ENCODE assay signal across 1 cellular context in the genomic region with DNA sequence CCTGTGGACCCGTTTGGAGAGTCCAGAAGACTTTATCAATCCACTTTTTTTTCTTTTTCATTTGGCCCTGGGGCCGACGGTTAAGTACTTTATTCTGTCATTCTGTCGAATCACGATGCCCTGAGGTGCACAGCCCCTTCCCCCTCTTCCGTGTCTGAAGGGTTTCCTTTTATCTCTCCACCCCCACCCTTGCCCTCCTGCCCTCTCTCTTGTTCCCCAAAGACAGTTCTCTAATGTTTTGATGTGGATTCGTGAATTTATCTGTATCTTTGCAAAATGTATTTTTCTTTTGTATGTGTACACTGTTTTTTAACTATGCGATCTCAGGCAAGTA.
TF ChIP-seq lines count a peak whose summit lies in the region.

No MANE protein-coding gene starts in this region.

TF ChIP-seq in HepG2, 621 proteins besides CTCF, POLR2A, EP300 and RAD21:
- TF ChIP-seq, protein P1, sequence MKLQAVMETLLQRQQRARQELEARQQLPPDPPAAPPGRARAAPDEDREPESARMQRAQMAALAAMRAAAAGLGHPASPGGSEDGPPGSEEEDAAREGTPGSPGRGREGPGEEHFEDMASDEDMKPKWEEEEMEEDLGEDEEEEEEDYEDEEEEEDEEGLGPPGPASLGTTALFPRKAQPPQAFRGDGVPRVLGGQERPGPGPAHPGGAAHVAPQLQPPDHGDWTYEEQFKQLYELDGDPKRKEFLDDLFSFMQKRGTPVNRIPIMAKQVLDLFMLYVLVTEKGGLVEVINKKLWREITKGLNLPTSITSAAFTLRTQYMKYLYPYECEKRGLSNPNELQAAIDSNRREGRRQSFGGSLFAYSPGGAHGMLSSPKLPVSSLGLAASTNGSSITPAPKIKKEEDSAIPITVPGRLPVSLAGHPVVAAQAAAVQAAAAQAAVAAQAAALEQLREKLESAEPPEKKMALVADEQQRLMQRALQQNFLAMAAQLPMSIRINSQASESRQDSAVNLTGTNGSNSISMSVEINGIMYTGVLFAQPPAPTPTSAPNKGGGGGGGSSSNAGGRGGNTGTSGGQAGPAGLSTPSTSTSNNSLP (IDR thresholded peaks at IDR 0.05; ENCODE audit: low read depth, low read length): no peak
- TF ChIP-seq ISX (CRISPR knock-in tag; conservative IDR thresholded peaks at IDR 0.05) (no peak), BRCA1 (CRISPR knock-in tag; IDR thresholded peaks at IDR 0.05) (no peak), PAF1 (CRISPR knock-in tag; IDR thresholded peaks at IDR 0.05) (no peak), ZNF33B (CRISPR knock-in tag; IDR thresholded peaks at IDR 0.05) (no peak), ZFP1 (CRISPR knock-in tag; IDR thresholded peaks at IDR 0.05) (0 out of 2 replicates have a peak, but pooled peaks have one; percentile 5), EZH2 (conservative IDR thresholded peaks at IDR 0.05; ENCODE audit: low read depth, low read length) (no peak), NFIC (IDR thresholded peaks at IDR 0.05; ENCODE audit: low read length) (no peak), ZNF616 (CRISPR knock-in tag; IDR thresholded peaks at IDR 0.05; ENCODE audit: low read depth) (no peak), NR2F6 (IDR thresholded peaks at IDR 0.05) (peak; percentile 40; the same call in 1 of the 2 replicates), NR2F6 (CRISPR knock-in tag; IDR thresholded peaks at IDR 0.05) (peak; percentile 10; the same call in 1 of the 2 replicates), HOXA9 (CRISPR knock-in tag; IDR thresholded peaks at IDR 0.05; ENCODE audit: borderline replicate concordance) (no peak), RBM22 (optimal IDR thresholded peaks at IDR 0.05; ENCODE audit: low read length) (peak; percentile 38), MAFK (conservative IDR thresholded peaks at IDR 0.05 in 1 of 2, IDR thresholded peaks at IDR 0.05 in 1 of 2; ENCODE audit: low read length in 2 of 2) (no peak), ZNF589 (CRISPR knock-in tag; conservative IDR thresholded peaks at IDR 0.05) (no peak), ZIK1 (CRISPR knock-in tag; IDR thresholded peaks at IDR 0.05; ENCODE audit: borderline replicate concordance, low read depth) (no peak), NFE2L2 (IDR thresholded peaks at IDR 0.05; ENCODE audit: low read length) (no peak), ZNF17 (CRISPR knock-in tag; IDR thresholded peaks at IDR 0.05) (no peak), IRX3 (CRISPR knock-in tag; IDR thresholded peaks at IDR 0.05; ENCODE audit: borderline replicate concordance, low read depth) (no peak), SIN3A (IDR thresholded peaks at IDR 0.05; ENCODE audit: borderline replicate concordance, low read depth, low read length) (0 out of 2 replicates have a peak, but pooled peaks have one; percentile 43), ZNF614 (CRISPR knock-in tag; IDR thresholded peaks at IDR 0.05; ENCODE audit: borderline replicate concordance) (no peak), ZFP62 (CRISPR knock-in tag; IDR thresholded peaks at IDR 0.05) (no peak), ZNF562 (CRISPR knock-in tag; IDR thresholded peaks at IDR 0.05; ENCODE audit: borderline replicate concordance) (no peak), JUND (CRISPR knock-in tag; IDR thresholded peaks at IDR 0.05) (no peak), RBFOX2 (IDR thresholded peaks at IDR 0.05; ENCODE audit: low read depth, low read length) (0 out of 2 replicates have a peak, but pooled peaks have one; percentile 17), NCOA5 (CRISPR knock-in tag; IDR thresholded peaks at IDR 0.05) (no peak), ZNF629 (CRISPR knock-in tag; conservative IDR thresholded peaks at IDR 0.05) (no peak), SP2 (CRISPR knock-in tag; IDR thresholded peaks at IDR 0.05) (no peak)
- TF ChIP-seq, protein P2, sequence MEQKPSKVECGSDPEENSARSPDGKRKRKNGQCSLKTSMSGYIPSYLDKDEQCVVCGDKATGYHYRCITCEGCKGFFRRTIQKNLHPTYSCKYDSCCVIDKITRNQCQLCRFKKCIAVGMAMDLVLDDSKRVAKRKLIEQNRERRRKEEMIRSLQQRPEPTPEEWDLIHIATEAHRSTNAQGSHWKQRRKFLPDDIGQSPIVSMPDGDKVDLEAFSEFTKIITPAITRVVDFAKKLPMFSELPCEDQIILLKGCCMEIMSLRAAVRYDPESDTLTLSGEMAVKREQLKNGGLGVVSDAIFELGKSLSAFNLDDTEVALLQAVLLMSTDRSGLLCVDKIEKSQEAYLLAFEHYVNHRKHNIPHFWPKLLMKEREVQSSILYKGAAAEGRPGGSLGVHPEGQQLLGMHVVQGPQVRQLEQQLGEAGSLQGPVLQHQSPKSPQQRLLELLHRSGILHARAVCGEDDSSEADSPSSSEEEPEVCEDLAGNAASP (CRISPR knock-in tag; IDR thresholded peaks at IDR 0.05; ENCODE audit: borderline replicate concordance): no peak
- TF ChIP-seq, protein P3, sequence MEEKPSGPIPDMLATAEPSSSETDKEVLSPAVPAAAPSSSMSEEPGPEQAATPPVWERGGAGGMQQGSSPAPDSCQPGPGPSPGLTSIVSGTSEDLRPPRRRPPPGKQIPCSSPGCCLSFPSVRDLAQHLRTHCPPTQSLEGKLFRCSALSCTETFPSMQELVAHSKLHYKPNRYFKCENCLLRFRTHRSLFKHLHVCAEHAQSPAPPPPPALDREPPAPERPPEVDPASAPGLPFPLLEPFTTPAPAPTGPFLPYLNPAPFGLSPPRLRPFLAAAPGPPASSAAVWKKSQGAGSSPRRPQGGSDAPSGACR (CRISPR knock-in tag; IDR thresholded peaks at IDR 0.05): no peak
- TF ChIP-seq, protein P4, sequence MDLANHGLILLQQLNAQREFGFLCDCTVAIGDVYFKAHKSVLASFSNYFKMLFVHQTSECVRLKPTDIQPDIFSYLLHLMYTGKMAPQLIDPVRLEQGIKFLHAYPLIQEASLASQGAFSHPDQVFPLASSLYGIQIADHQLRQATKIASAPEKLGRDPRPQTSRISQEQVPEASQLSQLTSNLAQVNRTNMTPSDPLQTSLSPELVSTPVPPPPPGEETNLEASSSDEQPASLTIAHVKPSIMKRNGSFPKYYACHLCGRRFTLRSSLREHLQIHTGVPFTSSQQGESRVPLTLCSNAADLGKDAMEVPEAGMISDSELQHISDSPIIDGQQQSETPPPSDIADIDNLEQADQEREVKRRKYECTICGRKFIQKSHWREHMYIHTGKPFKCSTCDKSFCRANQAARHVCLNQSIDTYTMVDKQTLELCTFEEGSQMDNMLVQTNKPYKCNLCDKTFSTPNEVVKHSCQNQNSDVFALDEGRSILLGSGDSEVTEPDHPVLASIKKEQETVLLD (CRISPR knock-in tag; IDR thresholded peaks at IDR 0.05; ENCODE audit: low read depth): no peak
- TF ChIP-seq, protein P5, sequence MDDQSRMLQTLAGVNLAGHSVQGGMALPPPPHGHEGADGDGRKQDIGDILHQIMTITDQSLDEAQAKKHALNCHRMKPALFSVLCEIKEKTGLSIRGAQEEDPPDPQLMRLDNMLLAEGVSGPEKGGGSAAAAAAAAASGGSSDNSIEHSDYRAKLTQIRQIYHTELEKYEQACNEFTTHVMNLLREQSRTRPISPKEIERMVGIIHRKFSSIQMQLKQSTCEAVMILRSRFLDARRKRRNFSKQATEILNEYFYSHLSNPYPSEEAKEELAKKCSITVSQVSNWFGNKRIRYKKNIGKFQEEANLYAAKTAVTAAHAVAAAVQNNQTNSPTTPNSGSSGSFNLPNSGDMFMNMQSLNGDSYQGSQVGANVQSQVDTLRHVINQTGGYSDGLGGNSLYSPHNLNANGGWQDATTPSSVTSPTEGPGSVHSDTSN (CRISPR knock-in tag; IDR thresholded peaks at IDR 0.05; ENCODE audit: borderline replicate concordance): no peak
- TF ChIP-seq, protein P6, sequence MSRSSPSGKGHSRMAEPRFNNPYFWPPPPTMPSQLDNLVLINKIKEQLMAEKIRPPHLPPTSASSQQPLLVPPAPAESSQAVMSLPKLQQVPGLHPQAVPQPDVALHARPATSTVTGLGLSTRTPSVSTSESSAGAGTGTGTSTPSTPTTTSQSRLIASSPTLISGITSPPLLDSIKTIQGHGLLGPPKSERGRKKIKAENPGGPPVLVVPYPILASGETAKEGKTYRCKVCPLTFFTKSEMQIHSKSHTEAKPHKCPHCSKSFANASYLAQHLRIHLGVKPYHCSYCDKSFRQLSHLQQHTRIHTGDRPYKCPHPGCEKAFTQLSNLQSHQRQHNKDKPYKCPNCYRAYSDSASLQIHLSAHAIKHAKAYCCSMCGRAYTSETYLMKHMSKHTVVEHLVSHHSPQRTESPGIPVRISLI (CRISPR knock-in tag; IDR thresholded peaks at IDR 0.05; ENCODE audit: borderline replicate concordance): no peak
- TF ChIP-seq, protein P7, sequence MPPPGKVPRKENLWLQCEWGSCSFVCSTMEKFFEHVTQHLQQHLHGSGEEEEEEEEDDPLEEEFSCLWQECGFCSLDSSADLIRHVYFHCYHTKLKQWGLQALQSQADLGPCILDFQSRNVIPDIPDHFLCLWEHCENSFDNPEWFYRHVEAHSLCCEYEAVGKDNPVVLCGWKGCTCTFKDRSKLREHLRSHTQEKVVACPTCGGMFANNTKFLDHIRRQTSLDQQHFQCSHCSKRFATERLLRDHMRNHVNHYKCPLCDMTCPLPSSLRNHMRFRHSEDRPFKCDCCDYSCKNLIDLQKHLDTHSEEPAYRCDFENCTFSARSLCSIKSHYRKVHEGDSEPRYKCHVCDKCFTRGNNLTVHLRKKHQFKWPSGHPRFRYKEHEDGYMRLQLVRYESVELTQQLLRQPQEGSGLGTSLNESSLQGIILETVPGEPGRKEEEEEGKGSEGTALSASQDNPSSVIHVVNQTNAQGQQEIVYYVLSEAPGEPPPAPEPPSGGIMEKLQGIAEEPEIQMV (CRISPR knock-in tag; IDR thresholded peaks at IDR 0.05; ENCODE audit: low read depth): no peak
- TF ChIP-seq, protein P8, sequence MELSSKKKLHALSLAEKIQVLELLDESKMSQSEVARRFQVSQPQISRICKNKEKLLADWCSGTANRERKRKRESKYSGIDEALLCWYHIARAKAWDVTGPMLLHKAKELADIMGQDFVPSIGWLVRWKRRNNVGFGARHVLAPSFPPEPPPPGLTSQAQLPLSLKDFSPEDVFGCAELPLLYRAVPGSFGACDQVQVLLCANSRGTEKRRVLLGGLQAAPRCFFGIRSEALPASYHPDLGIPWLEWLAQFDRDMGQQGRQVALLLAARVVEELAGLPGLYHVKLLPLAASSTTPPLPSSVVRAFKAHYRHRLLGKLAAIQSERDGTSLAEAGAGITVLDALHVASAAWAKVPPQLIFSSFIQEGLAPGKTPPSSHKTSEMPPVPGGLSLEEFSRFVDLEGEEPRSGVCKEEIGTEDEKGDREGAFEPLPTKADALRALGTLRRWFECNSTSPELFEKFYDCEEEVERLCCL (CRISPR knock-in tag; IDR thresholded peaks at IDR 0.05; ENCODE audit: borderline replicate concordance): no peak
- TF ChIP-seq, protein P9, sequence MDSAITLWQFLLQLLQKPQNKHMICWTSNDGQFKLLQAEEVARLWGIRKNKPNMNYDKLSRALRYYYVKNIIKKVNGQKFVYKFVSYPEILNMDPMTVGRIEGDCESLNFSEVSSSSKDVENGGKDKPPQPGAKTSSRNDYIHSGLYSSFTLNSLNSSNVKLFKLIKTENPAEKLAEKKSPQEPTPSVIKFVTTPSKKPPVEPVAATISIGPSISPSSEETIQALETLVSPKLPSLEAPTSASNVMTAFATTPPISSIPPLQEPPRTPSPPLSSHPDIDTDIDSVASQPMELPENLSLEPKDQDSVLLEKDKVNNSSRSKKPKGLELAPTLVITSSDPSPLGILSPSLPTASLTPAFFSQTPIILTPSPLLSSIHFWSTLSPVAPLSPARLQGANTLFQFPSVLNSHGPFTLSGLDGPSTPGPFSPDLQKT (CRISPR knock-in tag; IDR thresholded peaks at IDR 0.05; ENCODE audit: borderline replicate concordance): no peak
- TF ChIP-seq, protein P10, sequence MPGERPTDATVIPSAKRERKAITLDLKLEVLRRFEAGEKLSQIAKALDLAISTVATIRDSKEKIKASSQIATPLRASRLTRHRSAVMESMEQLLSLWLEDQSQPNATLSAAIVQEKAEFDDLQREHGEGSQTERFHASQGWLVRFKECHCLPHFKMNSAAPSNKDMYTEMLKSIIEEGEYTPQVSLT (CRISPR knock-in tag; IDR thresholded peaks at IDR 0.05; ENCODE audit: borderline replicate concordance, low read depth): no peak
